ENCODE assay signal across 9 cellular contexts in the genomic region with DNA sequence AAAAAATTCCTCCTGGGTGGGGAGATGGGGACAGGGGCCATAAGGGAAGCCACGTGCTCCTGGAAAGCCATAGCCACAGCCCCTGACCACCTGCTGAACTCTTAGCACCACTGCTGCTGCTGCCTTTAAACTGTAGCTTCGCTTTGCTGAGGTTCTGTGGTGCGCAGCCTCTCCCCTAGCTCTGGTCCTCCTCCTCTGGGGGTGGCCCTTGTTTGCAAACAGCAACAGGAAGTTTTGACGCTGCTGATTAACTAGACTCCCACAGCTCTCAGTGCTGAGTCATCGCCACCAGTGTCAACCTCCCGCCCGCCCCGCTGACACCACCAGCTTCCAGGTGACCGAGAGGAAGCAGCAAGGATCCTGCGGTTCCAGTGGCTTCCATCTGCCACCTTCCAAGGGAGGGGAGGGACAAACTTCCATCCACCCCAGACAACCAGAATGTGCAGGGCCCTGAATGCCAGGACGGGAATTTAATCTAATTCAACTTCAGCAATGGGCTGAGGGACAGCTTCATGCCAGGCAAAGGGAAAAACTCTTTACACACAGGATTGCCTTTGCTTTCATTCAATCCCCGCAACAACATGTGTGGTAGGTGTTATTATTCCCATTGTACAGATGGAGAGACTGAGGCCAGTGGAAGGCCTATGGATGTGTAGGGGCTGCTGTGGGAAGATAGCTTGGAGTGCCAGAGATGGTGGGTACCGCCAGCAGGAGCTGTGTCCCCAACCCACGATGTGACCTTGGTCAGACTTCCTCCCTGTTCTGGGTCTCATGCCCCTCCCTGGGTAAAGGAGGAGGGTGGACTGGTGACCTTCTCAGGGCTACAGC. TPM values are rescaled to one million over a fixed set of nuclear protein-coding genes. Genes with fewer than 3 reads are reported as not detected.
DNase-seq lines count a peak whose midpoint lies in the region; ATAC-seq, FAIRE-seq and TF ChIP-seq lines count a peak whose summit lies in the region.
"Had no signal": no experiment of that assay in that cellular context is flagged by ENCODE, and none has a peak within 500 bp of the region (broad histone marks: within the 10 kb centered on the region; RNA-seq: fewer than 3 reads in every experiment).

No MANE protein-coding gene starts in this region.

- peaks cover 4% of the 10 kb centered on the region for H3K36me3 Mint-ChIP-seq in T-helper 1 cell treated with Interleukin-12 subunit alpha and Interleukin-12 subunit beta and Interleukin-4 antibody, amounts not matched to agents 30 μg/mL and 1 μg/mL, for 36 hours (ENCODE audit: low read depth)
- H3K36me3 Mint-ChIP-seq in astrocyte (ENCODE audit: low read depth, unreplicated experiment): no peaks in the 10 kb centered on the region

- ATAC-seq in GM21367 (IDR thresholded peaks at IDR 0.05; ENCODE audit: unreplicated experiment) (peak; percentile 96), left colon (peak; percentile 90)

- intact Hi-C loops in left colon (cut with DNase I, micrococcal nuclease): no loop called here

- H3K27ac Mint-ChIP-seq in T-helper 1 cell treated with Interleukin-12 subunit alpha and Interleukin-12 subunit beta and Interleukin-4 antibody, amounts not matched to agents 30 μg/mL and 1 μg/mL, for 36 hours: peak overlapping the region; percentile 90
- peak overlapping the region; percentile 87 for H3K27ac Mint-ChIP-seq in astrocyte (ENCODE audit: unreplicated experiment)

- no peaks in the 10 kb centered on the region for H3K9me3 ChIP-seq in astrocyte (ENCODE audit: insufficient read depth, low read depth, low read length)

- H3K36me3 ChIP-seq in astrocyte (ENCODE audit: insufficient read depth, low read length): no peaks in the 10 kb centered on the region
- H3K36me3 ChIP-seq: cardiac muscle cell had no signal

- no peaks in the 10 kb centered on the region for H3K27me3 ChIP-seq in astrocyte (ENCODE audit: insufficient read depth, low read length)
- H3K27me3 ChIP-seq: cardiac muscle cell had no signal

- peaks cover 41% of the 10 kb centered on the region for H3K27me3 Mint-ChIP-seq in T-helper 1 cell treated with Interleukin-12 subunit alpha and Interleukin-12 subunit beta and Interleukin-4 antibody, amounts not matched to agents 30 μg/mL and 1 μg/mL, for 36 hours (ENCODE audit: low read depth)
- H3K27me3 Mint-ChIP-seq in astrocyte (ENCODE audit: low read depth, unreplicated experiment): no peaks in the 10 kb centered on the region

- no peak overlapping the region for H3K27ac ChIP-seq in astrocyte (ENCODE audit: low read depth, low read length)
- H3K27ac ChIP-seq: cardiac muscle cell had no signal

- no peak overlapping the region for H3K4me3 ChIP-seq in astrocyte (ENCODE audit: insufficient read depth, low read depth, low read length)
- H3K4me3 ChIP-seq: cardiac muscle cell had no signal

- no peaks in the 10 kb centered on the region for H4K20me1 ChIP-seq in astrocyte (ENCODE audit: insufficient read depth, low read length)

- H3K9me3 Mint-ChIP-seq in T-helper 1 cell treated with Interleukin-12 subunit alpha and Interleukin-12 subunit beta and Interleukin-4 antibody, amounts not matched to agents 30 μg/mL and 1 μg/mL, for 36 hours: no peaks in the 10 kb centered on the region
- H3K9me3 Mint-ChIP-seq in astrocyte (ENCODE audit: unreplicated experiment): no peaks in the 10 kb centered on the region

- peak overlapping the region; percentile 16 for H3K9ac ChIP-seq in astrocyte (ENCODE audit: low read length)

- peaks cover 28% of the 10 kb centered on the region for H3K4me1 ChIP-seq in astrocyte (ENCODE audit: insufficient read depth, low read length)

- no peak overlapping the region for H2AFZ ChIP-seq in astrocyte (ENCODE audit: low read depth, low read length)

- DNase-seq in Daoy (ENCODE audit: low read depth): peak; percentile 89
- peak; percentile 92 for DNase-seq in HPDE6-E6E7 (ENCODE audit: extremely low spot score)
- peak; percentile 77 for DNase-seq in astrocyte (ENCODE audit: low read depth)
- peak; percentile 81 to 93 for DNase-seq in left colon
- DNase-seq in stimulated activated CD4-positive, alpha-beta T cell treated with anti-CD3 and anti-CD28 coated beads, TNF-alpha, amount 100 ng/mL, for 1 hour (ENCODE audit: low read depth in 3 of 3, low spot score in 1 of 3): peak; percentile 38 to 51 (median 50)
- DNase-seq in NCI-H526 treated with DMSO at 0.1 percent for 48 hours (lab: John Stamatoyannopoulos, UW): no peak

- H3K4me1 Mint-ChIP-seq in T-helper 1 cell treated with Interleukin-12 subunit alpha and Interleukin-12 subunit beta and Interleukin-4 antibody, amounts not matched to agents 30 μg/mL and 1 μg/mL, for 36 hours (ENCODE audit: low read depth): peaks cover 32% of the 10 kb centered on the region
- peaks cover 37% of the 10 kb centered on the region for H3K4me1 Mint-ChIP-seq in astrocyte (ENCODE audit: low read depth, unreplicated experiment)

- FAIRE-seq in astrocyte (lab: Jason Lieb, UNC): no peak

- peak overlapping the region; percentile 72 for H3K4me3 Mint-ChIP-seq in T-helper 1 cell treated with Interleukin-12 subunit alpha and Interleukin-12 subunit beta and Interleukin-4 antibody, amounts not matched to agents 30 μg/mL and 1 μg/mL, for 36 hours
- H3K4me3 Mint-ChIP-seq in astrocyte (ENCODE audit: unreplicated experiment): peak overlapping the region; percentile 57

- no peaks in the 10 kb centered on the region for H3K79me2 ChIP-seq in astrocyte (ENCODE audit: insufficient read depth, low read length)

- no peak for TF ChIP-seq CTCF in astrocyte (IDR thresholded peaks at IDR 0.05; ENCODE audit: insufficient read depth, low read depth, low read length)

- peak overlapping the region; percentile 51 for H3K4me2 ChIP-seq in astrocyte (ENCODE audit: low read length)

RNA-seq across cellular contexts. Expression of a gene that starts 8.1 kb away (rescaled TPM):
- 40.9 and 53.9 TPM in 2 replicates for total RNA-seq in Daoy (2014; rRNA removed; shearing (Covaris generic))
- total RNA-seq in astrocyte (80.4 and 96.9 TPM in 2 replicates), left colon (1 to 10 TPM; 4.3 to 5.6 TPM)
